Comparison of ENCODE assay signal across 2 cellular contexts in the genomic region with DNA sequence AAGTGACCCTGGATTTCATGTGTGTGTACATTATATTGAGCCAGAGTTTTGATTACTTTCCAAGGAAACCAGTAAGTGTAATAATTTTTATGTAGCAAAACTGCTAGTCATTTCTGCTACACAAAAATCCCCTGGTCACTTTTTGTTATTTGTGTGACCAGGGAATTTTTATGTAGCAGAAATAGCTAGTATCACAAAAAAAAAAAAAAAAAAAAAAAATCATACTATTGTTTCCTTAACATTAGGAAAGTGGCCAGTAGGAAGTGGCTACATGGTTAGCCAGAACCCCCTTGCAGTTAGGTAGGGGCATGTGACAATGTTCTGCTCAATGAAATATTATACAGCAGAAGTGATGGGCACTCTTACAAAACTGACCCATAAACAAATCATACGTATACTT.
TF ChIP-seq lines count a peak whose summit lies in the region.

No MANE protein-coding gene starts in this region.

TF ChIP-seq in A549, 52 proteins besides CTCF, POLR2A, EP300 and RAD21 (continued from another document):
- TF ChIP-seq CBX2 (IDR thresholded peaks at IDR 0.05; ENCODE audit: borderline replicate concordance, low read depth) = no peak
- TF ChIP-seq CHD2 (IDR thresholded peaks at IDR 0.05; ENCODE audit: low read length, partially characterized antibody) = no peak
- TF ChIP-seq HEYL (CRISPR knock-in tag; IDR thresholded peaks at IDR 0.05) = no peak
- TF ChIP-seq, protein P1, sequence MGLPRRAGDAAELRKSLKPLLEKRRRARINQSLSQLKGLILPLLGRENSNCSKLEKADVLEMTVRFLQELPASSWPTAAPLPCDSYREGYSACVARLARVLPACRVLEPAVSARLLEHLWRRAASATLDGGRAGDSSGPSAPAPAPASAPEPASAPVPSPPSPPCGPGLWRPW (IDR thresholded peaks at IDR 0.05) = no peak
- TF ChIP-seq ZNF302 (CRISPR knock-in tag; IDR thresholded peaks at IDR 0.05) = no peak
- no peak for TF ChIP-seq MAFK (IDR thresholded peaks at IDR 0.05; ENCODE audit: partially characterized antibody)
- no peak for TF ChIP-seq EHMT2 (IDR thresholded peaks at IDR 0.05; ENCODE audit: low read depth)
- no peak for TF ChIP-seq SMC3 (IDR thresholded peaks at IDR 0.05)
- no peak for TF ChIP-seq CEBPB (IDR thresholded peaks at IDR 0.05)
- no peak for TF ChIP-seq ZSCAN20 (CRISPR knock-in tag; IDR thresholded peaks at IDR 0.05)
- TF ChIP-seq, protein P2, sequence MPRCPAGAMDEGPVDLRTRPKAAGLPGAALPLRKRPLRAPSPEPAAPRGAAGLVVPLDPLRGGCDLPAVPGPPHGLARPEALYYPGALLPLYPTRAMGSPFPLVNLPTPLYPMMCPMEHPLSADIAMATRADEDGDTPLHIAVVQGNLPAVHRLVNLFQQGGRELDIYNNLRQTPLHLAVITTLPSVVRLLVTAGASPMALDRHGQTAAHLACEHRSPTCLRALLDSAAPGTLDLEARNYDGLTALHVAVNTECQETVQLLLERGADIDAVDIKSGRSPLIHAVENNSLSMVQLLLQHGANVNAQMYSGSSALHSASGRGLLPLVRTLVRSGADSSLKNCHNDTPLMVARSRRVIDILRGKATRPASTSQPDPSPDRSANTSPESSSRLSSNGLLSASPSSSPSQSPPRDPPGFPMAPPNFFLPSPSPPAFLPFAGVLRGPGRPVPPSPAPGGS (IDR thresholded peaks at IDR 0.05) = no peak
- no peak for TF ChIP-seq POLR2AphosphoS2 (conservative IDR thresholded peaks at IDR 0.05; ENCODE audit: low read length)
- no peak for TF ChIP-seq RNF2 (IDR thresholded peaks at IDR 0.05; ENCODE audit: borderline replicate concordance, low read depth)
- TF ChIP-seq GATA3 (IDR thresholded peaks at IDR 0.05; ENCODE audit: borderline replicate concordance) = no peak
- TF ChIP-seq CHD4 (IDR thresholded peaks at IDR 0.05; ENCODE audit: borderline replicate concordance) = no peak
- TF ChIP-seq FOSL2 (IDR thresholded peaks at IDR 0.05) = no peak
- no peak for TF ChIP-seq FOSL2 (CRISPR knock-in tag; IDR thresholded peaks at IDR 0.05)
- TF ChIP-seq PHF8 (IDR thresholded peaks at IDR 0.05; ENCODE audit: borderline replicate concordance, low read depth) = no peak
- TF ChIP-seq, protein P3, sequence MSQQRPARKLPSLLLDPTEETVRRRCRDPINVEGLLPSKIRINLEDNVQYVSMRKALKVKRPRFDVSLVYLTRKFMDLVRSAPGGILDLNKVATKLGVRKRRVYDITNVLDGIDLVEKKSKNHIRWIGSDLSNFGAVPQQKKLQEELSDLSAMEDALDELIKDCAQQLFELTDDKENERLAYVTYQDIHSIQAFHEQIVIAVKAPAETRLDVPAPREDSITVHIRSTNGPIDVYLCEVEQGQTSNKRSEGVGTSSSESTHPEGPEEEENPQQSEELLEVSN (IDR thresholded peaks at IDR 0.05; ENCODE audit: borderline replicate concordance, low read depth) = no peak

TF ChIP-seq in GM12878, 131 proteins besides CTCF, POLR2A, EP300 and RAD21:
- TF ChIP-seq, protein P4, sequence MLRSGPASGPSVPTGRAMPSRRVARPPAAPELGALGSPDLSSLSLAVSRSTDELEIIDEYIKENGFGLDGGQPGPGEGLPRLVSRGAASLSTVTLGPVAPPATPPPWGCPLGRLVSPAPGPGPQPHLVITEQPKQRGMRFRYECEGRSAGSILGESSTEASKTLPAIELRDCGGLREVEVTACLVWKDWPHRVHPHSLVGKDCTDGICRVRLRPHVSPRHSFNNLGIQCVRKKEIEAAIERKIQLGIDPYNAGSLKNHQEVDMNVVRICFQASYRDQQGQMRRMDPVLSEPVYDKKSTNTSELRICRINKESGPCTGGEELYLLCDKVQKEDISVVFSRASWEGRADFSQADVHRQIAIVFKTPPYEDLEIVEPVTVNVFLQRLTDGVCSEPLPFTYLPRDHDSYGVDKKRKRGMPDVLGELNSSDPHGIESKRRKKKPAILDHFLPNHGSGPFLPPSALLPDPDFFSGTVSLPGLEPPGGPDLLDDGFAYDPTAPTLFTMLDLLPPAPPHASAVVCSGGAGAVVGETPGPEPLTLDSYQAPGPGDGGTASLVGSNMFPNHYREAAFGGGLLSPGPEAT (IDR thresholded peaks at IDR 0.05; ENCODE audit: low read depth) = peak; percentile 53; the same call in 1 of the 2 replicates
- TF ChIP-seq CBFB (IDR thresholded peaks at IDR 0.05; ENCODE audit: low read depth) (no peak), ZNF384 (IDR thresholded peaks at IDR 0.05; ENCODE audit: borderline replicate concordance, low read depth, low read length) (peak; percentile 52), ZNF24 (IDR thresholded peaks at IDR 0.05) (no peak), EZH2 (IDR thresholded peaks at IDR 0.05; ENCODE audit: borderline replicate concordance, control insufficient read depth, low read depth, low read length) (no peak), DPF2 (IDR thresholded peaks at IDR 0.05) (no peak), FOXM1 (IDR thresholded peaks at IDR 0.05; ENCODE audit: low read depth, low read length) (no peak), CREB1 (IDR thresholded peaks at IDR 0.05; ENCODE audit: low read depth) (no peak), BHLHE40 (IDR thresholded peaks at IDR 0.05; ENCODE audit: borderline replicate concordance in 1 of 2, low read depth in 2 of 2, low read length in 1 of 2) (no peak), PAX5 (IDR thresholded peaks at IDR 0.05; ENCODE audit: borderline replicate concordance, low read depth, low read length) (no peak)
- TF ChIP-seq, protein P5, sequence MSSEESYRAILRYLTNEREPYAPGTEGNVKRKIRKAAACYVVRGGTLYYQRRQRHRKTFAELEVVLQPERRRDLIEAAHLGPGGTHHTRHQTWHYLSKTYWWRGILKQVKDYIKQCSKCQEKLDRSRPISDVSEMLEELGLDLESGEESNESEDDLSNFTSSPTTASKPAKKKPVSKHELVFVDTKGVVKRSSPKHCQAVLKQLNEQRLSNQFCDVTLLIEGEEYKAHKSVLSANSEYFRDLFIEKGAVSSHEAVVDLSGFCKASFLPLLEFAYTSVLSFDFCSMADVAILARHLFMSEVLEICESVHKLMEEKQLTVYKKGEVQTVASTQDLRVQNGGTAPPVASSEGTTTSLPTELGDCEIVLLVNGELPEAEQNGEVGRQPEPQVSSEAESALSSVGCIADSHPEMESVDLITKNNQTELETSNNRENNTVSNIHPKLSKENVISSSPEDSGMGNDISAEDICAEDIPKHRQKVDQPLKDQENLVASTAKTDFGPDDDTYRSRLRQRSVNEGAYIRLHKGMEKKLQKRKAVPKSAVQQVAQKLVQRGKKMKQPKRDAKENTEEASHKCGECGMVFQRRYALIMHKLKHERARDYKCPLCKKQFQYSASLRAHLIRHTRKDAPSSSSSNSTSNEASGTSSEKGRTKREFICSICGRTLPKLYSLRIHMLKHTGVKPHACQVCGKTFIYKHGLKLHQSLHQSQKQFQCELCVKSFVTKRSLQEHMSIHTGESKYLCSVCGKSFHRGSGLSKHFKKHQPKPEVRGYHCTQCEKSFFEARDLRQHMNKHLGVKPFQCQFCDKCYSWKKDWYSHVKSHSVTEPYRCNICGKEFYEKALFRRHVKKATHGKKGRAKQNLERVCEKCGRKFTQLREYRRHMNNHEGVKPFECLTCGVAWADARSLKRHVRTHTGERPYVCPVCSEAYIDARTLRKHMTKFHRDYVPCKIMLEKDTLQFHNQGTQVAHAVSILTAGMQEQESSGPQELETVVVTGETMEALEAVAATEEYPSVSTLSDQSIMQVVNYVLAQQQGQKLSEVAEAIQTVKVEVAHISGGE (CRISPR knock-in tag; IDR thresholded peaks at IDR 0.05) = no peak
- TF ChIP-seq, protein P6, sequence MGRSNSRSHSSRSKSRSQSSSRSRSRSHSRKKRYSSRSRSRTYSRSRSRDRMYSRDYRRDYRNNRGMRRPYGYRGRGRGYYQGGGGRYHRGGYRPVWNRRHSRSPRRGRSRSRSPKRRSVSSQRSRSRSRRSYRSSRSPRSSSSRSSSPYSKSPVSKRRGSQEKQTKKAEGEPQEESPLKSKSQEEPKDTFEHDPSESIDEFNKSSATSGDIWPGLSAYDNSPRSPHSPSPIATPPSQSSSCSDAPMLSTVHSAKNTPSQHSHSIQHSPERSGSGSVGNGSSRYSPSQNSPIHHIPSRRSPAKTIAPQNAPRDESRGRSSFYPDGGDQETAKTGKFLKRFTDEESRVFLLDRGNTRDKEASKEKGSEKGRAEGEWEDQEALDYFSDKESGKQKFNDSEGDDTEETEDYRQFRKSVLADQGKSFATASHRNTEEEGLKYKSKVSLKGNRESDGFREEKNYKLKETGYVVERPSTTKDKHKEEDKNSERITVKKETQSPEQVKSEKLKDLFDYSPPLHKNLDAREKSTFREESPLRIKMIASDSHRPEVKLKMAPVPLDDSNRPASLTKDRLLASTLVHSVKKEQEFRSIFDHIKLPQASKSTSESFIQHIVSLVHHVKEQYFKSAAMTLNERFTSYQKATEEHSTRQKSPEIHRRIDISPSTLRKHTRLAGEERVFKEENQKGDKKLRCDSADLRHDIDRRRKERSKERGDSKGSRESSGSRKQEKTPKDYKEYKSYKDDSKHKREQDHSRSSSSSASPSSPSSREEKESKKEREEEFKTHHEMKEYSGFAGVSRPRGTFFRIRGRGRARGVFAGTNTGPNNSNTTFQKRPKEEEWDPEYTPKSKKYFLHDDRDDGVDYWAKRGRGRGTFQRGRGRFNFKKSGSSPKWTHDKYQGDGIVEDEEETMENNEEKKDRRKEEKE (IDR thresholded peaks at IDR 0.05) = no peak
- TF ChIP-seq, protein P7, sequence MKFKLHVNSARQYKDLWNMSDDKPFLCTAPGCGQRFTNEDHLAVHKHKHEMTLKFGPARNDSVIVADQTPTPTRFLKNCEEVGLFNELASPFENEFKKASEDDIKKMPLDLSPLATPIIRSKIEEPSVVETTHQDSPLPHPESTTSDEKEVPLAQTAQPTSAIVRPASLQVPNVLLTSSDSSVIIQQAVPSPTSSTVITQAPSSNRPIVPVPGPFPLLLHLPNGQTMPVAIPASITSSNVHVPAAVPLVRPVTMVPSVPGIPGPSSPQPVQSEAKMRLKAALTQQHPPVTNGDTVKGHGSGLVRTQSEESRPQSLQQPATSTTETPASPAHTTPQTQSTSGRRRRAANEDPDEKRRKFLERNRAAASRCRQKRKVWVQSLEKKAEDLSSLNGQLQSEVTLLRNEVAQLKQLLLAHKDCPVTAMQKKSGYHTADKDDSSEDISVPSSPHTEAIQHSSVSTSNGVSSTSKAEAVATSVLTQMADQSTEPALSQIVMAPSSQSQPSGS (IDR thresholded peaks at IDR 0.05; ENCODE audit: low read length) = no peak
- TF ChIP-seq, protein P8, sequence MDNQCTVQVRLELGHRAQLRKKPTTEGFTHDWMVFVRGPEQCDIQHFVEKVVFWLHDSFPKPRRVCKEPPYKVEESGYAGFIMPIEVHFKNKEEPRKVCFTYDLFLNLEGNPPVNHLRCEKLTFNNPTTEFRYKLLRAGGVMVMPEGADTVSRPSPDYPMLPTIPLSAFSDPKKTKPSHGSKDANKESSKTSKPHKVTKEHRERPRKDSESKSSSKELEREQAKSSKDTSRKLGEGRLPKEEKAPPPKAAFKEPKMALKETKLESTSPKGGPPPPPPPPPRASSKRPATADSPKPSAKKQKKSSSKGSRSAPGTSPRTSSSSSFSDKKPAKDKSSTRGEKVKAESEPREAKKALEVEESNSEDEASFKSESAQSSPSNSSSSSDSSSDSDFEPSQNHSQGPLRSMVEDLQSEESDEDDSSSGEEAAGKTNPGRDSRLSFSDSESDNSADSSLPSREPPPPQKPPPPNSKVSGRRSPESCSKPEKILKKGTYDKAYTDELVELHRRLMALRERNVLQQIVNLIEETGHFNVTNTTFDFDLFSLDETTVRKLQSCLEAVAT (IDR thresholded peaks at IDR 0.05) = no peak
